Comparison of ENCODE assay signal across 18 cellular contexts in genomic region chr14:35079742-35080141, GRCh38. TPM values are rescaled to one million over a fixed set of nuclear protein-coding genes. Genes with fewer than 3 reads are reported as not detected.
DNase-seq lines count a peak whose midpoint lies in the region; ATAC-seq and TF ChIP-seq lines count a peak whose summit lies in the region.
"Had no signal": no experiment of that assay in that cellular context is flagged by ENCODE, and none has a peak within 500 bp of the region (broad histone marks: within the 10 kb centered on the region; RNA-seq: fewer than 3 reads in every experiment).

No MANE protein-coding gene starts in this region.

- no peak for TF ChIP-seq POLR2A in right lobe of liver (IDR thresholded peaks at IDR 0.05)

- in situ Hi-C loops in GM23248 (cut with MboI): no loop called here

- H3F3A ChIP-seq in GM23248 (ENCODE audit: insufficient read depth): peaks cover 6% of the 10 kb centered on the region; the same call in 1 of the 2 replicates

- H4K20me1 ChIP-seq in GM23248 (ENCODE audit: insufficient read depth): no peaks in the 10 kb centered on the region

- no peaks in the 10 kb centered on the region for H3K4me1 ChIP-seq in GM23248 (ENCODE audit: insufficient read depth)
- H3K4me1 ChIP-seq in right lobe of liver: peaks cover 0 to 31% (median 5%) of the 10 kb centered on the region in 4 donors
- H3K4me1 ChIP-seq: A549, HAP-1 had no signal

- H3K27ac ChIP-seq in GM23248 (no peak overlapping the region), right lobe of liver (peak overlapping the region in 1 of 3 donors; percentile 0)
- H3K27ac ChIP-seq: 22Rv1, A549, C4-2B had no signal

- H3K9me3 ChIP-seq in GM23248 (ENCODE audit: low read depth) (no peaks in the 10 kb centered on the region), right lobe of liver (no peaks in the 10 kb centered on the region)
- H3K9me3 ChIP-seq: A549, HAP-1 had no signal

- H3K36me3 Mint-ChIP-seq in nephron progenitor cell (ENCODE audit: low read depth): peaks cover 39% of the 10 kb centered on the region

- H2AFZ ChIP-seq in GM23248: no peak overlapping the region

- no peaks in the 10 kb centered on the region for H3K9me3 Mint-ChIP-seq in nephron progenitor cell
- H3K9me3 Mint-ChIP-seq: CD4-positive, alpha-beta T cell had no signal

- H3K27ac Mint-ChIP-seq in nephron progenitor cell: no peak overlapping the region
- H3K27ac Mint-ChIP-seq: CD4-positive, alpha-beta T cell had no signal

- H3K27me3 Mint-ChIP-seq in nephron progenitor cell (ENCODE audit: low read depth, poor library complexity): no peaks in the 10 kb centered on the region
- H3K27me3 Mint-ChIP-seq: CD4-positive, alpha-beta T cell had no signal

- no peak overlapping the region for H3K9ac ChIP-seq in GM23248

- no peak overlapping the region for H3K4me3 ChIP-seq in GM23248
- H3K4me3 ChIP-seq in epithelial cell of esophagus (ENCODE audit: low read length): no peak overlapping the region
- no peak overlapping the region for H3K4me3 ChIP-seq in fibroblast of villous mesenchyme (ENCODE audit: low read depth, low read length)
- H3K4me3 ChIP-seq in right lobe of liver: no peak overlapping the region
- H3K4me3 ChIP-seq: A549, HAP-1 had no signal

- H3K27me3 ChIP-seq in GM23248 (replicated peaks; ENCODE audit: insufficient read depth) (no peaks in the 10 kb centered on the region), right lobe of liver (no peaks in the 10 kb centered on the region)

- H3K79me2 ChIP-seq in GM23248 (ENCODE audit: insufficient read depth): peaks cover 5% of the 10 kb centered on the region; the same call in 1 of the 2 replicates

- no peaks in the 10 kb centered on the region for H3K9me2 ChIP-seq in GM23248 (ENCODE audit: insufficient read depth)

- WGBS in GM23248 (ENCODE audit: low coverage in 1 of 2, low lambda C conversion rate in 2 of 2, missing lambda C conversion rate in 2 of 2), 2 experiments: 92 to 100% methylated on average over 1 of the region's 1 CpG
- WGBS in right lobe of liver (ENCODE audit: insufficient coverage, low coverage, low lambda C conversion rate, missing lambda C conversion rate): 50% methylated on average over 1 of the region's 1 CpG

- no peak overlapping the region for H3K4me2 ChIP-seq in GM23248 (ENCODE audit: unreplicated experiment)
- H3K4me2 ChIP-seq: A549 had no signal

- intact Hi-C loops in right lobe of liver (cut with DNase I): no loop called here

- H3K4me3 Mint-ChIP-seq in nephron progenitor cell: no peak overlapping the region
- H3K4me3 Mint-ChIP-seq: CD4-positive, alpha-beta T cell had no signal

- peak; percentile 9 to 63 (median 42) for ATAC-seq in right lobe of liver
- ATAC-seq in GM18502 (IDR thresholded peaks at IDR 0.05; ENCODE audit: poor library complexity, unreplicated experiment): no peak
- ATAC-seq: A549 had no signal

- DNase-seq in GM23248: peak; percentile 6
- peak; percentile 9 for DNase-seq in epithelial cell of esophagus (ENCODE audit: low read depth)
- DNase-seq in fibroblast of villous mesenchyme (ENCODE audit: low read depth): peak; percentile 11
- DNase-seq in right lobe of liver: no peak
- DNase-seq in COLO668 (lab: John Stamatoyannopoulos, UW; ENCODE audit: unreplicated experiment): no peak
- DNase-seq in nephron progenitor cell: no peak
- no peak for DNase-seq in HPDE6-E6E7 (ENCODE audit: extremely low spot score)
- DNase-seq: AML-193; CD4-positive, alpha-beta T cell; DMS153; DMS79; GDM1; IMR-90 had no signal

- TF ChIP-seq CTCF in epithelial cell of esophagus (IDR thresholded peaks at IDR 0.05; ENCODE audit: insufficient read depth, low read depth, low read length, missing control alignments) (no peak), fibroblast of villous mesenchyme (IDR thresholded peaks at IDR 0.05; ENCODE audit: insufficient read depth, low read depth, low read length) (no peak), right lobe of liver (IDR thresholded peaks at IDR 0.05) (no peak), nephron progenitor cell (IDR thresholded peaks at IDR 0.05) (no peak)

- no peaks in the 10 kb centered on the region for H3K4me1 Mint-ChIP-seq in nephron progenitor cell

- H3K36me3 ChIP-seq in GM23248 (ENCODE audit: low read depth): peaks cover 55% of the 10 kb centered on the region
- peaks cover 0 to 35% (median 15%) of the 10 kb centered on the region in 4 donors for H3K36me3 ChIP-seq in right lobe of liver

RNA-seq across cellular contexts. Expression of gene FAM177A1, which starts 33.7 kb away (rescaled TPM):
- total RNA-seq in GM23248 (2014; rRNA removed; shearing (Covaris generic)): 56.4 and 67.3 TPM in 2 replicates
- polyA plus RNA-seq in GM23248 (2016; fragmentation: Nextera tagmentation; extraction: Ambion mirVana): 100 and 103 TPM in 2 replicates
- total RNA-seq in fibroblast of villous mesenchyme (39.9 and 43.6 TPM in 2 replicates), right lobe of liver (10 to 100 TPM; 44.2 to 48.4 (median 47.2) TPM)

RNA-seq across cellular contexts. Expression of gene PPP2R3C, which starts 42.0 kb away (rescaled TPM):
- total RNA-seq in GM23248 (2014; rRNA removed; shearing (Covaris generic)): 18.5 and 25.7 TPM in 2 replicates
- 41.2 and 41.7 TPM in 2 replicates for polyA plus RNA-seq in GM23248 (2016; fragmentation: Nextera tagmentation; extraction: Ambion mirVana)
- 35.4 and 39.7 TPM in 2 replicates for total RNA-seq in fibroblast of villous mesenchyme
- total RNA-seq in right lobe of liver: 10 to 100 TPM in 2 of 6 experiments, 1 to 10 TPM in 4; 6.8 to 15.6 (median 9.4) TPM

RNA-seq across cellular contexts. Expression of gene PRORP, which starts 42.6 kb away (rescaled TPM):
- total RNA-seq in GM23248 (2014; rRNA removed; shearing (Covaris generic)): 18.2 and 32.7 TPM in 2 replicates
- polyA plus RNA-seq in GM23248 (2016; fragmentation: Nextera tagmentation; extraction: Ambion mirVana): 23.2 and 24.9 TPM in 2 replicates
- 36.4 and 38.0 TPM in 2 replicates for total RNA-seq in fibroblast of villous mesenchyme
- 10 to 100 TPM; 15.2 to 22.2 (median 19.7) TPM for total RNA-seq in right lobe of liver

Comparison
In these comparisons a context has a peak if more than half of its experiments do, and no peak if none do; other contexts are left out.
1. DNase-seq: peak in GM23248 (single experiment), epithelial cell of esophagus (single experiment) and fibroblast of villous mesenchyme (single experiment); none in right lobe of liver (0 of 3), COLO668 (single experiment), nephron progenitor cell (single experiment) and HPDE6-E6E7 (single experiment).